Comparison of ENCODE assay signal across 20 cellular contexts in genomic region chr15:45118996-45119395, GRCh38. TPM values are rescaled to one million over a fixed set of nuclear protein-coding genes. Genes with fewer than 3 reads are reported as not detected.
DNase-seq lines count a peak whose midpoint lies in the region; ATAC-seq and TF ChIP-seq lines count a peak whose summit lies in the region.
"Had no signal": no experiment of that assay in that cellular context is flagged by ENCODE, and none has a peak within 500 bp of the region (broad histone marks: within the 10 kb centered on the region; RNA-seq: fewer than 3 reads in every experiment).

No MANE protein-coding gene starts in this region.

- no peak overlapping the region for H3K4me3 Mint-ChIP-seq in activated CD4-positive, alpha-beta T cell treated with anti-CD3 and anti-CD28 coated beads for 36 hours
- H3K4me3 Mint-ChIP-seq: B cell; CD4-positive, CD25-positive, alpha-beta regulatory T cell; CD8-positive, alpha-beta memory T cell; HFFc6 had no signal

- H3K27me3 ChIP-seq in RWPE2 (ENCODE audit: insufficient read depth, poor library complexity, severe bottlenecking) (peaks cover 38% of the 10 kb centered on the region), lower lobe of right lung (ENCODE audit: low read depth) (peaks cover 55% of the 10 kb centered on the region)

- TF ChIP-seq CTCF in RWPE2 (IDR thresholded peaks at IDR 0.05; ENCODE audit: poor library complexity, severe bottlenecking) (no peak), lower lobe of right lung (IDR thresholded peaks at IDR 0.05) (no peak)

- no peak overlapping the region for H3K4me3 ChIP-seq in RWPE2 (ENCODE audit: severe bottlenecking)
- no peak overlapping the region for H3K4me3 ChIP-seq in lower lobe of right lung
- H3K4me3 ChIP-seq: BLaER1, HAP-1 had no signal

- no peak for ATAC-seq in RWPE2 (ENCODE audit: low read depth)
- no peak for ATAC-seq in lower lobe of right lung
- ATAC-seq in activated CD4-positive, alpha-beta T cell treated with anti-CD3 and anti-CD28 coated beads for 36 hours, result no peak

- CTCF ChIA-PET in activated CD4-positive, alpha-beta T cell treated with anti-CD3 and anti-CD28 coated beads for 36 hours (lab: Charles Lee), result interaction anchor here (0.6 to 2.0 kb wide), 31 partner anchors 8 to 457 kb away, joined by 3 to 29 read pairs (median 5); partner anchors contain the start of genes DUOX1 and SORD

- no peaks in the 10 kb centered on the region for H3K9me3 Mint-ChIP-seq in activated CD4-positive, alpha-beta T cell treated with anti-CD3 and anti-CD28 coated beads for 36 hours (ENCODE audit: low read depth)
- H3K9me3 Mint-ChIP-seq: CD8-positive, alpha-beta memory T cell; HFFc6 had no signal

- peaks cover 12% of the 10 kb centered on the region for H3K4me1 ChIP-seq in RWPE2 (ENCODE audit: insufficient read depth, poor library complexity, severe bottlenecking)
- peaks cover 26% of the 10 kb centered on the region for H3K4me1 ChIP-seq in lower lobe of right lung
- H3K4me1 ChIP-seq: BLaER1 had no signal

- no peak overlapping the region for H3K27ac Mint-ChIP-seq in activated CD4-positive, alpha-beta T cell treated with anti-CD3 and anti-CD28 coated beads for 36 hours
- H3K27ac Mint-ChIP-seq: B cell, HFFc6 had no signal

- peaks cover 39% of the 10 kb centered on the region for H3K27me3 Mint-ChIP-seq in activated CD4-positive, alpha-beta T cell treated with anti-CD3 and anti-CD28 coated beads for 36 hours

- H3K27ac ChIP-seq in RWPE2 (ENCODE audit: poor library complexity, severe bottlenecking), result no peak overlapping the region
- no peak overlapping the region for H3K27ac ChIP-seq in lower lobe of right lung
- H3K27ac ChIP-seq: 22Rv1, BLaER1, C4-2B had no signal

- DNase-seq in RWPE2 (ENCODE audit: low spot score) (peak; percentile 51), lower lobe of right lung (peak; percentile 14), posterior vena cava (ENCODE audit: low spot score) (peak; percentile 56), NCI-H510A treated with DMSO at 0.1 percent for 48 hours (lab: John Stamatoyannopoulos, UW) (no peak), DMS 273 treated with DMSO at 0.1 percent for 48 hours (lab: John Stamatoyannopoulos, UW) (no peak)
- DNase-seq in activated CD4-positive, alpha-beta T cell treated with anti-CD3 and anti-CD28 coated beads for 36 hours, result no peak
- DNase-seq: CD4-positive, CD25-positive, alpha-beta regulatory T cell; DMS53; DMS79 treated with DMSO at 0.1 percent for 48 hours; GF-D8; GOT3; HFFc6 had no signal

- H3K36me3 ChIP-seq in RWPE2 (ENCODE audit: low read depth) (no peaks in the 10 kb centered on the region), lower lobe of right lung (peaks cover 8% of the 10 kb centered on the region)
- H3K36me3 ChIP-seq: BLaER1, HAP-1 had no signal

- POLR2A ChIA-PET in activated CD4-positive, alpha-beta T cell treated with anti-CD3 and anti-CD28 coated beads for 36 hours (lab: Charles Lee), result no interaction called here

- H3K4me1 Mint-ChIP-seq in activated CD4-positive, alpha-beta T cell treated with anti-CD3 and anti-CD28 coated beads for 36 hours, result peaks cover 21% of the 10 kb centered on the region

- intact Hi-C loops in lower lobe of right lung (cut with DNase I) (no loop called here), posterior vena cava (cut with DNase I) (no loop called here)
- intact Hi-C loops in activated CD4-positive, alpha-beta T cell treated with anti-CD3 and anti-CD28 coated beads for 36 hours (cut with DNase I, micrococcal nuclease), result loop anchor here (1.0 to 5.0 kb wide), 5 partner anchors 18 to 283 kb away; partner anchors contain the start of gene GATM (in 1 of the 2)

- H3K9me3 ChIP-seq in RWPE2 (ENCODE audit: severe bottlenecking) (no peaks in the 10 kb centered on the region), lower lobe of right lung (no peaks in the 10 kb centered on the region)
- H3K9me3 ChIP-seq: HAP-1 had no signal

- no peaks in the 10 kb centered on the region for H3K36me3 Mint-ChIP-seq in activated CD4-positive, alpha-beta T cell treated with anti-CD3 and anti-CD28 coated beads for 36 hours (ENCODE audit: low read depth)
- H3K36me3 Mint-ChIP-seq: CD4-positive, CD25-positive, alpha-beta regulatory T cell had no signal

RNA-seq across cellular contexts. Expression of gene DUOXA2, which starts 4.9 kb away (rescaled TPM):
- total RNA-seq in lower lobe of right lung, result not detected
- total RNA-seq in posterior vena cava, result not detected
- not detected for total RNA-seq in activated CD4-positive, alpha-beta T cell treated with anti-CD3 and anti-CD28 coated beads for 36 hours
- total RNA-seq: B cell; CD4-positive, CD25-positive, alpha-beta regulatory T cell; CD8-positive, alpha-beta memory T cell; Daoy; G401; HFFc6 had no signal

RNA-seq across cellular contexts. Expression of gene DUOX2, which starts 5.0 kb away (rescaled TPM):
- total RNA-seq in lower lobe of right lung, result 4.0 TPM
- total RNA-seq in posterior vena cava, result 1 to 10 TPM in 1 of 2 donors, under 1 TPM in 1; 0.57 to 2.7 TPM
- under 1 TPM in 1 of 2 experiments, not detected in 1; 0.02 TPM for total RNA-seq in activated CD4-positive, alpha-beta T cell treated with anti-CD3 and anti-CD28 coated beads for 36 hours
- total RNA-seq: CD4-positive, CD25-positive, alpha-beta regulatory T cell; CD8-positive, alpha-beta memory T cell; G401; HFFc6 had no signal

RNA-seq across cellular contexts. Expression of gene DUOXA1, which starts 10.7 kb away (rescaled TPM):
- total RNA-seq in lower lobe of right lung, result 131 TPM
- total RNA-seq in posterior vena cava, result 1 to 10 TPM in 1 of 2 donors, under 1 TPM in 1; 0.81 to 5.3 TPM
- under 1 TPM in 1 of 2 experiments, not detected in 1; 0.19 TPM for total RNA-seq in activated CD4-positive, alpha-beta T cell treated with anti-CD3 and anti-CD28 coated beads for 36 hours
- total RNA-seq: CD4-positive, CD25-positive, alpha-beta regulatory T cell; Daoy; G401 had no signal

RNA-seq across cellular contexts. Expression of gene DUOX1, which starts 10.8 kb away (rescaled TPM):
- total RNA-seq in lower lobe of right lung (317 TPM), posterior vena cava (1 to 10 TPM in 1 of 2 donors, under 1 TPM in 1; 0.62 to 4.4 TPM)
- total RNA-seq in activated CD4-positive, alpha-beta T cell treated with anti-CD3 and anti-CD28 coated beads for 36 hours, result under 1 TPM; 0.07 to 0.11 TPM
- total RNA-seq: CD4-positive, CD25-positive, alpha-beta regulatory T cell; G401 had no signal

Comparison
In these comparisons a context has a peak if more than half of its experiments do, and no peak if none do; other contexts are left out.
1. DNase-seq: peak in RWPE2 (single experiment), lower lobe of right lung (single experiment) and posterior vena cava (single experiment); none in NCI-H510A treated with DMSO at 0.1 percent for 48 hours (single experiment), activated CD4-positive, alpha-beta T cell treated with anti-CD3 and anti-CD28 coated beads for 36 hours (single experiment) and DMS 273 treated with DMSO at 0.1 percent for 48 hours (single experiment).
2. RNA of gene DUOXA1, which starts 10.7 kb away (total RNA-seq): 131 TPM in lower lobe of right lung (single experiment); 0.81 to 5.3 TPM in posterior vena cava and 0.19 TPM in activated CD4-positive, alpha-beta T cell treated with anti-CD3 and anti-CD28 coated beads for 36 hours; every median in the first group is over 10 times any median in the second.
3. intact Hi-C loops: an anchor here in activated CD4-positive, alpha-beta T cell treated with anti-CD3 and anti-CD28 coated beads for 36 hours (1.0 to 5.0 kb wide); none called in lower lobe of right lung and posterior vena cava.